14 cellular contexts compared by ENCODE assay signal in genomic region chr14:102280376-102280962, GRCh38. TPM values are rescaled to one million over a fixed set of nuclear protein-coding genes. Genes with fewer than 3 reads are reported as not detected.
DNase-seq lines count a peak whose midpoint lies in the region; ATAC-seq and TF ChIP-seq lines count a peak whose summit lies in the region.
"Had no signal": no experiment of that assay in that cellular context is flagged by ENCODE, and none has a peak within 500 bp of the region (broad histone marks: within the 10 kb centered on the region; RNA-seq: fewer than 3 reads in every experiment).

No MANE protein-coding gene starts in this region.

- H3K4me1 Mint-ChIP-seq in mesothelial cell of epicardium (peaks cover 31% of the 10 kb centered on the region), nephron progenitor cell (peaks cover 11% of the 10 kb centered on the region)
- H3K4me1 Mint-ChIP-seq: CD8-positive, alpha-beta memory T cell; naive thymus-derived CD4-positive, alpha-beta T cell had no signal

- H3K36me3 Mint-ChIP-seq in mesothelial cell of epicardium (peaks cover 11% of the 10 kb centered on the region), nephron progenitor cell (ENCODE audit: low read depth) (peaks cover 11% of the 10 kb centered on the region)
- H3K36me3 Mint-ChIP-seq: CD8-positive, alpha-beta memory T cell; naive thymus-derived CD4-positive, alpha-beta T cell had no signal

- H3K27ac Mint-ChIP-seq in mesothelial cell of epicardium (peak overlapping the region; percentile 47), nephron progenitor cell (no peak overlapping the region)
- H3K27ac Mint-ChIP-seq: naive thymus-derived CD4-positive, alpha-beta T cell; stimulated activated naive CD8-positive, alpha-beta T cell treated with anti-CD3 and anti-CD28 coated beads, Interleukin-15, Interleukin-2, amounts not matched to agents 100 ng/mL and 50 ng/mL, for 24 hours had no signal

- H3K9me3 Mint-ChIP-seq in mesothelial cell of epicardium (no peaks in the 10 kb centered on the region), nephron progenitor cell (peaks cover 7% of the 10 kb centered on the region)
- H3K9me3 Mint-ChIP-seq: CD8-positive, alpha-beta memory T cell; naive thymus-derived CD4-positive, alpha-beta T cell; stimulated activated naive CD8-positive, alpha-beta T cell treated with anti-CD3 and anti-CD28 coated beads, Interleukin-15, Interleukin-2, amounts not matched to agents 100 ng/mL and 50 ng/mL, for 24 hours had no signal

- ATAC-seq in HG03108 (IDR thresholded peaks at IDR 0.05; ENCODE audit: unreplicated experiment), result no peak
- no peak for ATAC-seq in GM21576 (IDR thresholded peaks at IDR 0.05; ENCODE audit: unreplicated experiment)
- ATAC-seq: naive thymus-derived CD4-positive, alpha-beta T cell had no signal

- TF ChIP-seq CTCF in AG10803 (conservative IDR thresholded peaks at IDR 0.05; ENCODE audit: low read length) (no peak), cardiac fibroblast (IDR thresholded peaks at IDR 0.05; ENCODE audit: low read depth, low read length) (no peak), mesothelial cell of epicardium (IDR thresholded peaks at IDR 0.05; ENCODE audit: unreplicated experiment) (no peak), nephron progenitor cell (IDR thresholded peaks at IDR 0.05) (no peak)

- H3K4me3 Mint-ChIP-seq in mesothelial cell of epicardium (no peak overlapping the region), nephron progenitor cell (no peak overlapping the region)
- H3K4me3 Mint-ChIP-seq: CD8-positive, alpha-beta memory T cell; naive thymus-derived CD4-positive, alpha-beta T cell; stimulated activated naive CD8-positive, alpha-beta T cell treated with anti-CD3 and anti-CD28 coated beads, Interleukin-15, Interleukin-2, amounts not matched to agents 100 ng/mL and 50 ng/mL, for 24 hours had no signal

- H3K4me3 ChIP-seq in AG10803 (ENCODE audit: low read length), result no peak overlapping the region
- no peak overlapping the region for H3K4me3 ChIP-seq in cardiac fibroblast (replicated peaks in 1 of 2; ENCODE audit: low read depth in 2 of 2, low read length in 2 of 2)
- H3K4me3 ChIP-seq: cardiac muscle cell had no signal

- DNase-seq in AG10803 (ENCODE audit: low read depth) (peak; percentile 99), NCI-H226 (peak; percentile 98), cardiac fibroblast (ENCODE audit: low read depth in 2 of 2) (peak; percentile 97 to 100), mesothelial cell of epicardium (ENCODE audit: low spot score in 2 of 2, unreplicated experiment in 2 of 2) (no peak), DMS 273 treated with DMSO at 0.1 percent for 48 hours (lab: John Stamatoyannopoulos, UW) (no peak), nephron progenitor cell (no peak)
- DNase-seq: CD8-positive, alpha-beta memory T cell; Karpas-422; naive thymus-derived CD4-positive, alpha-beta T cell; NCI-H524 had no signal

- H3K27me3 Mint-ChIP-seq in mesothelial cell of epicardium (ENCODE audit: low read depth) (no peaks in the 10 kb centered on the region), nephron progenitor cell (ENCODE audit: low read depth, poor library complexity) (no peaks in the 10 kb centered on the region)
- H3K27me3 Mint-ChIP-seq: CD8-positive, alpha-beta memory T cell; naive thymus-derived CD4-positive, alpha-beta T cell; stimulated activated naive CD8-positive, alpha-beta T cell treated with anti-CD3 and anti-CD28 coated beads, Interleukin-15, Interleukin-2, amounts not matched to agents 100 ng/mL and 50 ng/mL, for 24 hours had no signal

RNA-seq across cellular contexts. Expression of gene MOK, which starts 24.5 kb away (rescaled TPM):
- 33.7 to 37.2 TPM (median 34.9 TPM) in 3 replicates for total RNA-seq in mesothelial cell of epicardium

RNA-seq across cellular contexts. Expression of gene ZNF839, which starts 39.1 kb away (rescaled TPM):
- total RNA-seq in mesothelial cell of epicardium, result 17.0 to 20.1 TPM (median 19.2 TPM) in 3 replicates

Comparison
In these comparisons a context has a peak if more than half of its experiments do, and no peak if none do; other contexts are left out.
1. DNase-seq: peak in AG10803 (single experiment), NCI-H226 (single experiment) and cardiac fibroblast (2 of 2); none in mesothelial cell of epicardium (0 of 2), DMS 273 treated with DMSO at 0.1 percent for 48 hours (single experiment) and nephron progenitor cell (single experiment).